8 cellular contexts compared by ENCODE assay signal in the genomic region with DNA sequence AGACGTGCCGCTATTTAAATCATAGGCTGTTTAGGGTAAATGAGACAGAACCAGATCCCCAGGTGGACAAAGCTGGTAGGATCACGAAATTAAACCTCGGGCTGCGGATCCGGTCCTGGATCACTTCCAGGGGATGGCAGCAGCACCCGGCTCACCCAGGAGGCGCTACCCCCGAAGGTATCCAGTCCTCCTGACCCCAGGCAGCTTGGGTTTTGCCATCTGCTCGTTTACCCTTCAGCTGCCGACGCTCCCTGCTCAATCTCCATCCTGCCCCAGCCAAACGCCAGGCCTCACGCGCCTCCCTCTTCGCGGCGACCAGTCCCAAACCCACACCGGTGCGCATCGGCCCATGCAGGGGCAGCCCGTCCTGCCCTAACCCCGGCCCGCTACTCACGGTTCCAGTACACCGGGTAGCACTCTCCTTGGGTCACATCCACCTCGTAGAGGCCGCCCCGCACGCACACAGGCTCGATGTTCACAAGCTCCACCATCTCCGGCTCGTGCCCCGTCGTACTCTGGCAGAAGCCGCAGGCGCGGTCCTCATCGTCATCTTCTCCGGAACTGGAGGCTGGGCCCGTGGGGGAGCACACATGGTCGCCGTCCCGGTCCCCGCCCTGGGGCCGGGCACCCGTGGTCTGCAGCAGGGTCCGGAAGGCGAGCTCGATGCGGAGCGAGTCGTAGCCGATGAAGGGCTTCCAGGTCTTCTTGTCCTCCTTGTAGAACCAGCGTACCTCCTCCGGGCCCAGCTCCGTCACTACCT. TPM values are rescaled to one million over a fixed set of nuclear protein-coding genes. Genes with fewer than 3 reads are reported as not detected.
DNase-seq lines count a peak whose midpoint lies in the region; ATAC-seq and TF ChIP-seq lines count a peak whose summit lies in the region.

No MANE protein-coding gene starts in this region.

- intact Hi-C loops in A673 (cut with micrococcal nuclease; ENCODE audit: unreplicated experiment): no loop called here

- H3K27me3 ChIP-seq in A673 (replicated peaks; ENCODE audit: insufficient read depth, low read depth, low read length, poor library complexity): no peaks in the 10 kb centered on the region

- H3K4me1 ChIP-seq in A673 (ENCODE audit: insufficient read depth, low read length, poor library complexity, severe bottlenecking): peaks cover 18% of the 10 kb centered on the region

- POLR2A ChIA-PET in A673 (lab: Charles Lee; ENCODE audit: low non-redundant PET): no interaction called here

- peak overlapping the region; percentile 99 for H3K27ac Mint-ChIP-seq in activated CD8-positive, alpha-beta memory T cell treated with anti-CD3 and anti-CD28 coated beads, Interleukin-2, amount 10 ng/mL, durations not matched to agents 7 days and 5 days
- H3K27ac Mint-ChIP-seq in endothelial cell (ENCODE audit: unreplicated experiment): no peak overlapping the region

- peak overlapping the region; percentile 97 for H3K4me3 ChIP-seq in A673 (ENCODE audit: low read depth, low read length, poor library complexity, severe bottlenecking)

- H3K36me3 Mint-ChIP-seq in activated CD8-positive, alpha-beta memory T cell treated with anti-CD3 and anti-CD28 coated beads, Interleukin-2, amount 10 ng/mL, durations not matched to agents 7 days and 5 days: peaks cover 30% of the 10 kb centered on the region
- H3K36me3 Mint-ChIP-seq in endothelial cell (ENCODE audit: low read depth, unreplicated experiment): no peaks in the 10 kb centered on the region

- peaks cover 44% of the 10 kb centered on the region for H3K4me1 Mint-ChIP-seq in activated CD8-positive, alpha-beta memory T cell treated with anti-CD3 and anti-CD28 coated beads, Interleukin-2, amount 10 ng/mL, durations not matched to agents 7 days and 5 days
- H3K4me1 Mint-ChIP-seq in endothelial cell (ENCODE audit: unreplicated experiment): peaks cover 14% of the 10 kb centered on the region

- H3K27ac ChIP-seq in A673 (ENCODE audit: low read depth, low read length, poor library complexity, severe bottlenecking): peak overlapping the region; percentile 83

- no peaks in the 10 kb centered on the region for H3K36me3 ChIP-seq in A673 (ENCODE audit: insufficient read depth, low read length, poor library complexity, severe bottlenecking)

- TF ChIP-seq CTCF in A673 (conservative IDR thresholded peaks at IDR 0.05; ENCODE audit: low read depth, low read length) (peak; percentile 11; the same call in 1 of the 2 replicates), endothelial cell (IDR thresholded peaks at IDR 0.05; ENCODE audit: unreplicated experiment) (no peak)

- DNase-seq in A673 (ENCODE audit: low spot score): peak; percentile 63
- DNase-seq in NCI-H526 (lab: John Stamatoyannopoulos, UW): peak; percentile 59 to 68
- peak; percentile 85 for DNase-seq in activated CD8-positive, alpha-beta memory T cell treated with anti-CD3 and anti-CD28 coated beads, Interleukin-2, amount 10 ng/mL, durations not matched to agents 7 days and 5 days
- DNase-seq in endothelial cell (ENCODE audit: low spot score): peak; percentile 34
- DNase-seq in midbrain (lab: John Stamatoyannopoulos, UW): peak; percentile 27
- DNase-seq in stimulated activated CD8-positive, alpha-beta memory T cell treated with anti-CD3 and anti-CD28 coated beads, Interleukin-4, amount 100 ng/mL, for 1 hour (ENCODE audit: low read depth in 2 of 2, low spot score in 1 of 2): peak; percentile 44 to 53

- H3K9me3 ChIP-seq in A673 (ENCODE audit: low read depth, low read length, poor library complexity, severe bottlenecking): no peaks in the 10 kb centered on the region

- BruUV-seq in A673 (replicated peaks; lab: Mats Ljungman, UMichigan): no TSS peak

- no peaks in the 10 kb centered on the region for H3K9me3 Mint-ChIP-seq in activated CD8-positive, alpha-beta memory T cell treated with anti-CD3 and anti-CD28 coated beads, Interleukin-2, amount 10 ng/mL, durations not matched to agents 7 days and 5 days (ENCODE audit: low read depth)
- no peaks in the 10 kb centered on the region for H3K9me3 Mint-ChIP-seq in endothelial cell (ENCODE audit: unreplicated experiment)

- H3K4me3 Mint-ChIP-seq in activated CD8-positive, alpha-beta memory T cell treated with anti-CD3 and anti-CD28 coated beads, Interleukin-2, amount 10 ng/mL, durations not matched to agents 7 days and 5 days: peak overlapping the region; percentile 100
- H3K4me3 Mint-ChIP-seq in endothelial cell (ENCODE audit: unreplicated experiment): peak overlapping the region; percentile 90

- CTCF ChIA-PET in A673 (lab: Charles Lee): no interaction called here
- CTCF ChIA-PET in activated CD8-positive, alpha-beta memory T cell treated with anti-CD3 and anti-CD28 coated beads, Interleukin-2, amount 10 ng/mL, durations not matched to agents 7 days and 5 days (lab: Charles Lee): interaction anchor here (0.8 to 6.4 kb wide), 14 partner anchors 9 to 233 kb away, joined by 3 to 58 read pairs (median 5); no protein-coding TSS in a partner anchor

- H3K27me3 Mint-ChIP-seq in activated CD8-positive, alpha-beta memory T cell treated with anti-CD3 and anti-CD28 coated beads, Interleukin-2, amount 10 ng/mL, durations not matched to agents 7 days and 5 days: no peaks in the 10 kb centered on the region
- H3K27me3 Mint-ChIP-seq in endothelial cell (ENCODE audit: unreplicated experiment): peaks cover 10% of the 10 kb centered on the region

- ATAC-seq in GM18867 (IDR thresholded peaks at IDR 0.05; ENCODE audit: unreplicated experiment) (peak; percentile 21), HG03108 (IDR thresholded peaks at IDR 0.05; ENCODE audit: unreplicated experiment) (peak; percentile 14)
- peak; percentile 52 for ATAC-seq in activated CD8-positive, alpha-beta memory T cell treated with anti-CD3 and anti-CD28 coated beads, Interleukin-2, amount 10 ng/mL, durations not matched to agents 7 days and 5 days

RNA-seq across cellular contexts. Expression of a gene that starts 1.1 kb away (rescaled TPM):
- total RNA-seq in A673 (2021) (17.8 and 21.9 TPM in 2 replicates), endothelial cell (ENCODE audit: unreplicated experiment) (4.1 TPM)
- total RNA-seq in activated CD8-positive, alpha-beta memory T cell treated with anti-CD3 and anti-CD28 coated beads, Interleukin-2, amount 10 ng/mL, durations not matched to agents 7 days and 5 days: 10 to 100 TPM; 70.7 to 80.5 TPM

Comparison
In these comparisons a context has a peak if more than half of its experiments do, and no peak if none do; other contexts are left out.
1. Peak in every context shown above with its lines: DNase-seq, ATAC-seq, H3K4me3 ChIP-seq and H3K27ac ChIP-seq.
2. DNase-seq: peak in every context shown above with its lines; median percentile 85 in activated CD8-positive, alpha-beta memory T cell treated with anti-CD3 and anti-CD28 coated beads, Interleukin-2, amount 10 ng/mL, durations not matched to agents 7 days and 5 days; 64 in NCI-H526; 63 in A673; 48 in stimulated activated CD8-positive, alpha-beta memory T cell treated with anti-CD3 and anti-CD28 coated beads, Interleukin-4, amount 100 ng/mL, for 1 hour; 34 in endothelial cell; 27 in midbrain.